19 cellular contexts compared by ENCODE assay signal in genomic region chr3:186200746-186201145, GRCh38.
"Had no signal": no experiment of that assay in that cellular context is flagged by ENCODE, and none has a peak within 500 bp of the region (broad histone marks: within the 10 kb centered on the region; RNA-seq: fewer than 3 reads in every experiment).

No MANE protein-coding gene starts in this region.

- DNase-seq: activated CD4-positive, alpha-beta memory T cell treated with anti-CD3 and anti-CD28 coated beads, Interleukin-2, amount 10 ng/mL, durations not matched to agents 7 days and 5 days; activated CD4-positive, alpha-beta T cell treated with anti-CD3 and anti-CD28 coated beads for 48 hours; activated effector memory CD4-positive, alpha-beta T cell treated with Interleukin-2 at 50 U/mL for 16 hours; activated naive CD4-positive, alpha-beta T cell treated with anti-CD3 and anti-CD28 coated beads for 36 hours; activated T-cell treated with anti-CD3 and anti-CD28 coated beads, Interleukin-2, amount 50 U/mL, for 72 hours; aorta; brain microvascular endothelial cell; central memory CD4-positive, alpha-beta T cell; dermis blood vessel endothelial cell; effector memory CD4-positive, alpha-beta T cell; foreskin melanocyte; glutamatergic neuron; left colon; mesenchymal stem cell; naive B cell; right cardiac atrium; stimulated activated CD4-positive, alpha-beta T cell treated with anti-CD3 and anti-CD28 coated beads, Interleukin-4, amount 100 ng/mL, for 24 hours; stimulated activated naive CD4-positive, alpha-beta T cell treated with Interleukin-2 at 50 U/mL for 16 hours; tibial artery had no signal
